ENCODE assay signal across 8 cellular contexts in the genomic region with DNA sequence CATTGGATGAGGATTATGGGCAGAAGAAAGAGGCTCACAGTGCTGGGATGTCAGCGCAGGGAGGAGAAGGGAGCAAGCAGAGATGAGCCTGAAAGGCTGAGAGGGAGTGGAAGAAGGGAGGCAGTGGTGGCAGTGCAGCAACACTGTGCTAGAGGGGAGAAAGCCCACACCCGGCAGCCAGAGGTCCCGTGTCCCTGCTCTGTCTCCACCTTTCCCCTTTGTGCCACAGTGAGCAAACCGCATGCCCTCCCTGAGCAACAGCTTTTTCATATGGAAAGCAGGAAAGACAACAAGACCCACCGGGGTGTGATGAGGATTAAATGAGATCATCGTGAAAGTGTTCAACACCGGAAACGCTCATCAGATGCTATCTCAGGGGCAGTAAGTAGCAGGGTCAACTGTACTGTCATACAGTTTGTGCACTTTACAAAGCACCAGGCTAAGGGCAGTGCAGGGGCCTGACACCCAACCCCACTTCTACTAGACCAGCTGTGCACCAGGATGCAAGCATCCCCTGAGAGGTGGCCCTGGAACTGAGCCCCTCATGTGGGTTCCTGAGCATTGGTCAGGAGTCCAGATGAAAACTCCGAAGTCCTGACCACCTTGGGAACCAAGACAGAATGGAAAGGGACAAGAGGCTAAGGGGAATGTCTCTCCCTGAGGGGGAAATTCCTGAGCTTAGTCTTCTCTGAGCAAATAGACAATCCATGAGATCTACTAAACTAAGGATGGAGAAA. TPM values are rescaled to one million over a fixed set of nuclear protein-coding genes. Genes with fewer than 3 reads are reported as not detected.
DNase-seq lines count a peak whose midpoint lies in the region; ATAC-seq and TF ChIP-seq lines count a peak whose summit lies in the region.

No MANE protein-coding gene starts in this region.

- H3K4me3 Mint-ChIP-seq in CD8-positive, alpha-beta memory T cell: peak overlapping the region in 4 of 7 donors; percentile 34 to 52 (median 48)
- no peak overlapping the region for H3K4me3 Mint-ChIP-seq in activated CD4-positive, alpha-beta memory T cell treated with anti-CD3 and anti-CD28 coated beads for 36 hours
- no peak overlapping the region for H3K4me3 Mint-ChIP-seq in type B pancreatic cell

- POLR2A ChIA-PET in CD8-positive, alpha-beta memory T cell (lab: Charles Lee): no interaction called here
- POLR2A ChIA-PET in HEK293 (lab: Yijun Ruan, JAX): interaction anchor here (1.5 to 1.7 kb wide), 2 partner anchors 23 to 29 kb away, joined by 3 to 6 read pairs; no protein-coding TSS in a partner anchor
- POLR2A ChIA-PET in activated CD4-positive, alpha-beta memory T cell treated with anti-CD3 and anti-CD28 coated beads for 36 hours (lab: Charles Lee): interaction anchor here (0.6 kb wide), 1 partner anchor 147 kb away, joined by 6 read pairs; no protein-coding TSS in a partner anchor

- no peak overlapping the region for H3K4me3 ChIP-seq in CD8-positive, alpha-beta memory T cell (ENCODE audit: low read length)
- no peak overlapping the region for H3K4me3 ChIP-seq in HEK293 (ENCODE audit: low read depth, low read length)

- H3K4me1 Mint-ChIP-seq in CD8-positive, alpha-beta memory T cell: peaks cover 13 to 14% (median 14%) of the 10 kb centered on the region in 3 donors
- H3K4me1 Mint-ChIP-seq in activated CD4-positive, alpha-beta memory T cell treated with anti-CD3 and anti-CD28 coated beads for 36 hours (ENCODE audit: low read depth): peaks cover 11% of the 10 kb centered on the region
- H3K4me1 Mint-ChIP-seq in type B pancreatic cell (ENCODE audit: unreplicated experiment): peaks cover 13% of the 10 kb centered on the region

- H3K27ac ChIP-seq in CD8-positive, alpha-beta memory T cell (ENCODE audit: low read depth, low read length): no peak overlapping the region
- H3K27ac ChIP-seq in HEK293 (ENCODE audit: extremely low read depth, low read depth, low read length): no peak overlapping the region

- H3K27me3 ChIP-seq in CD8-positive, alpha-beta memory T cell (ENCODE audit: insufficient read depth, low read length, poor library complexity, severe bottlenecking): no peaks in the 10 kb centered on the region

- H3K9me3 ChIP-seq in CD8-positive, alpha-beta memory T cell (ENCODE audit: low read length): no peaks in the 10 kb centered on the region
- H3K9me3 ChIP-seq in HEK293 (ENCODE audit: control insufficient read depth, insufficient read depth, low read depth, low read length): no peaks in the 10 kb centered on the region

- peaks cover 0 to 6% of the 10 kb centered on the region in 2 donors for H3K27me3 Mint-ChIP-seq in CD8-positive, alpha-beta memory T cell
- H3K27me3 Mint-ChIP-seq in activated CD4-positive, alpha-beta memory T cell treated with anti-CD3 and anti-CD28 coated beads for 36 hours: no peaks in the 10 kb centered on the region
- H3K27me3 Mint-ChIP-seq in type B pancreatic cell: peaks cover 22% of the 10 kb centered on the region

- H3K27ac Mint-ChIP-seq in CD8-positive, alpha-beta memory T cell: peak overlapping the region in 4 of 8 donors; percentile 4 to 61 (median 37)
- no peak overlapping the region for H3K27ac Mint-ChIP-seq in activated CD4-positive, alpha-beta memory T cell treated with anti-CD3 and anti-CD28 coated beads for 36 hours
- peak overlapping the region; percentile 23 for H3K27ac Mint-ChIP-seq in type B pancreatic cell

- H3K4me1 ChIP-seq in CD8-positive, alpha-beta memory T cell (ENCODE audit: insufficient read depth, low read length): peaks cover 10% of the 10 kb centered on the region
- H3K4me1 ChIP-seq in HEK293 (ENCODE audit: control insufficient read depth, insufficient read depth, low read length): no peaks in the 10 kb centered on the region

- peak in 1 of 5 donors; percentile 1 for DNase-seq in CD8-positive, alpha-beta memory T cell
- DNase-seq in activated CD4-positive, alpha-beta memory T cell treated with anti-CD3 and anti-CD28 coated beads for 36 hours: peak; percentile 31
- DNase-seq in iris pigment epithelial cell (ENCODE audit: low read depth) (peak; percentile 46), type B pancreatic cell (ENCODE audit: extremely low spot score, unreplicated experiment) (peak; percentile 54)

- no peaks in the 10 kb centered on the region for H3K36me3 ChIP-seq in CD8-positive, alpha-beta memory T cell (ENCODE audit: insufficient read depth, low read length)
- no peaks in the 10 kb centered on the region for H3K36me3 ChIP-seq in HEK293 (ENCODE audit: control insufficient read depth in 2 of 2, insufficient read depth in 1 of 2, low read length in 2 of 2)

- no peak for ATAC-seq in HG03196 (IDR thresholded peaks at IDR 0.05; ENCODE audit: unreplicated experiment)
- no peak for ATAC-seq in GM21786 (IDR thresholded peaks at IDR 0.05; ENCODE audit: unreplicated experiment)
- no peak for ATAC-seq in GM18907 (IDR thresholded peaks at IDR 0.05; ENCODE audit: unreplicated experiment)

- CTCF ChIA-PET in CD8-positive, alpha-beta memory T cell (lab: Charles Lee): interaction anchor here (0.8 to 2.0 kb wide), 12 partner anchors 8 to 297 kb away, joined by 3 to 11 read pairs (median 4); partner anchors contain the start of genes KCNJ9 and NHLH1
- CTCF ChIA-PET in HEK293 (lab: Yijun Ruan, JAX): interaction anchor here (0.6 to 8.9 kb wide), 46 partner anchors 8 to 760 kb away, joined by 3 to 175 read pairs (median 4); partner anchors contain the start of genes CASQ1, NCSTN and NHLH1
- CTCF ChIA-PET in activated CD4-positive, alpha-beta memory T cell treated with anti-CD3 and anti-CD28 coated beads for 36 hours (lab: Charles Lee): interaction anchor here (0.5 to 10.2 kb wide), 38 partner anchors 8 to 333 kb away, joined by 3 to 111 read pairs (median 4); partner anchors contain the start of genes CASQ1 and PEX19

- no peak for TF ChIP-seq CTCF in HEK293 (tag by site-specific recombination; IDR thresholded peaks at IDR 0.05)
- no peak for TF ChIP-seq CTCF in type B pancreatic cell (conservative IDR thresholded peaks at IDR 0.05)

- intact Hi-C loops in activated CD4-positive, alpha-beta memory T cell treated with anti-CD3 and anti-CD28 coated beads for 36 hours (cut with micrococcal nuclease): loop anchor here (1.0 kb wide), 2 partner anchors 183 to 275 kb away; no protein-coding TSS in a partner anchor

- H3K36me3 Mint-ChIP-seq in CD8-positive, alpha-beta memory T cell: no peaks in the 10 kb centered on the region
- H3K36me3 Mint-ChIP-seq in activated CD4-positive, alpha-beta memory T cell treated with anti-CD3 and anti-CD28 coated beads for 36 hours: no peaks in the 10 kb centered on the region
- no peaks in the 10 kb centered on the region for H3K36me3 Mint-ChIP-seq in type B pancreatic cell

- no peaks in the 10 kb centered on the region for H3K9me3 Mint-ChIP-seq in CD8-positive, alpha-beta memory T cell
- no peaks in the 10 kb centered on the region for H3K9me3 Mint-ChIP-seq in activated CD4-positive, alpha-beta memory T cell treated with anti-CD3 and anti-CD28 coated beads for 36 hours
- H3K9me3 Mint-ChIP-seq in type B pancreatic cell: no peaks in the 10 kb centered on the region

TF ChIP-seq in HEK293, 187 proteins besides CTCF, POLR2A, EP300 and RAD21 (continues in another document):
- TF ChIP-seq PATZ1 (tag by site-specific recombination; IDR thresholded peaks at IDR 0.05): no peak
- no peak for TF ChIP-seq ZNF76 (tag by site-specific recombination; IDR thresholded peaks at IDR 0.05; ENCODE audit: borderline replicate concordance, low read depth)
- no peak for TF ChIP-seq YY2 (tag by site-specific recombination; IDR thresholded peaks at IDR 0.05)
- TF ChIP-seq ZNF214 (tag by site-specific recombination; IDR thresholded peaks at IDR 0.05; ENCODE audit: borderline replicate concordance): no peak
- TF ChIP-seq ZNF544 (tag by site-specific recombination; IDR thresholded peaks at IDR 0.05): no peak

RNA-seq across cellular contexts. Expression of gene NHLH1, which starts 9.1 kb away (rescaled TPM):
- under 1 TPM; 0.38 to 0.48 TPM for total RNA-seq in CD8-positive, alpha-beta memory T cell
- not detected for polyA plus RNA-seq in CD8-positive, alpha-beta memory T cell
- total RNA-seq in activated CD4-positive, alpha-beta memory T cell treated with anti-CD3 and anti-CD28 coated beads for 36 hours: under 1 TPM; 0.22 to 0.45 TPM
- total RNA-seq in type B pancreatic cell (ENCODE audit: low replicate concordance): 0.48 and 2.2 TPM in 2 replicates

RNA-seq across cellular contexts. Expression of gene VANGL2, which starts 24.4 kb away (rescaled TPM):
- under 1 TPM; 0.04 to 0.07 TPM for total RNA-seq in CD8-positive, alpha-beta memory T cell
- polyA plus RNA-seq in CD8-positive, alpha-beta memory T cell: not detected
- not detected for total RNA-seq in activated CD4-positive, alpha-beta memory T cell treated with anti-CD3 and anti-CD28 coated beads for 36 hours
- total RNA-seq in type B pancreatic cell (ENCODE audit: low replicate concordance): 19.8 and 67.3 TPM in 2 replicates

RNA-seq across cellular contexts. Expression of gene NCSTN, which starts 32.8 kb away (rescaled TPM):
- 10 to 100 TPM; 58.7 to 61.3 TPM for total RNA-seq in CD8-positive, alpha-beta memory T cell
- 74.4 TPM for polyA plus RNA-seq in CD8-positive, alpha-beta memory T cell
- 10 to 100 TPM; 39.8 to 42.6 TPM for total RNA-seq in activated CD4-positive, alpha-beta memory T cell treated with anti-CD3 and anti-CD28 coated beads for 36 hours
- 103 and 104 TPM in 2 replicates for total RNA-seq in type B pancreatic cell (ENCODE audit: low replicate concordance)

RNA-seq across cellular contexts. Expression of gene COPA, which starts 32.9 kb away (rescaled TPM):
- 100 to 1,000 TPM; 129 to 139 TPM for total RNA-seq in CD8-positive, alpha-beta memory T cell
- 121 TPM for polyA plus RNA-seq in CD8-positive, alpha-beta memory T cell
- 100 to 1,000 TPM; 132 TPM for total RNA-seq in activated CD4-positive, alpha-beta memory T cell treated with anti-CD3 and anti-CD28 coated beads for 36 hours
- total RNA-seq in type B pancreatic cell (ENCODE audit: low replicate concordance): 174 and 226 TPM in 2 replicates

Comparison
In these comparisons a context has a peak if more than half of its experiments do, and no peak if none do; other contexts are left out.
1. H3K4me3 Mint-ChIP-seq: peak in CD8-positive, alpha-beta memory T cell (4 of 7); none in activated CD4-positive, alpha-beta memory T cell treated with anti-CD3 and anti-CD28 coated beads for 36 hours (single experiment) and type B pancreatic cell (single experiment).
2. RNA of gene VANGL2, which starts 24.4 kb away (total RNA-seq): 19.8 to 67.3 TPM in type B pancreatic cell; 0.04 to 0.07 TPM in CD8-positive, alpha-beta memory T cell and not detected in activated CD4-positive, alpha-beta memory T cell treated with anti-CD3 and anti-CD28 coated beads for 36 hours; every median in the first group is over 10 times any median in the second.